ENCODE assay signal across 8 cellular contexts in the genomic region with DNA sequence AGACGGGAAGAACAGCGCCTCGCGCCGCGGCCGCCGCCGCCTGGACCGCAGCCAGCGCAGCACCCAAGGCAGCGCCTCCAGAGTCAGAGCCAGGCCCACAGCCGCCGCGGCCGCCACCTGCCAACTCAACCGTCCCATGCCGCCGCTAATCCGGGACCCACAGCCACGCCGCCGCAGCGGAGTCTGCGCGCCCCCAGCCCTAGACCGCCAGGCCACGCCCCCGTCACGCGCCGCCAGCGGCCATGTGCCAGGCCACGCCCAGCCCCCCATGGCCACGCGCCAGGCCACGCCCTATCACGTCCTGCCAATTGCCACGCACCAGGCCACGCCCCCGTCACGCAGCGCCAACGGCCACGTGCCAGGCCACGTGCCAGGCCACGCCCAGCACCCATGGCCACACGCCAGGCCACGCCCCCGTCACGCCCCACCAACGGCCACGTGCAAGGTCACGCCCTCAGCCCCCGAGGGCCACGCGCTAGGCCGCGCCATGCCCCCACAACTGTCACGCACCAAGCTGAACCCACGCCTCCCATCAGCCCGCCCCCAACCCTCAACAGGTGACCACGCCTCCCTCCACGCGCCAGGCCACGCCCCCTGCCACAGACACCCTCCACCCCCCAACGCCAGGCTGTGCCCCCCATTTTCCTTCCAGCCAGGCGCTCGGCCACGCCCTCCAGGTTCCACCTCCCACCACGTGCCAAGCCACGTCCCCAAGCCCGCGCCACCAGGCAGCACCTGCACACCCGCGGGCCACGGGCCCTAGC. TPM values are rescaled to one million over a fixed set of nuclear protein-coding genes. Genes with fewer than 3 reads are reported as not detected.
DNase-seq lines count a peak whose midpoint lies in the region; ATAC-seq lines count a peak whose summit lies in the region.

A gene with protein sequence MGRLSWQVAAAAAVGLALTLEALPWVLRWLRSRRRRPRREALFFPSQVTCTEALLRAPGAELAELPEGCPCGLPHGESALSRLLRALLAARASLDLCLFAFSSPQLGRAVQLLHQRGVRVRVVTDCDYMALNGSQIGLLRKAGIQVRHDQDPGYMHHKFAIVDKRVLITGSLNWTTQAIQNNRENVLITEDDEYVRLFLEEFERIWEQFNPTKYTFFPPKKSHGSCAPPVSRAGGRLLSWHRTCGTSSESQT (minus strand): TSS at position 185 of the 764 bp plus-strand sequence. CDS start 47 bp downstream, at position 138.

- H3K9me3 Mint-ChIP-seq in stimulated activated memory B cell treated with anti-CD40 and anti-IgM and Interleukin-4, amounts not matched to agents 10 μg/mL and 1 μg/mL and 100 μg/mL, for 72 hours: peaks cover 4% of the 10 kb centered on the region

- peak within 1 kb of the TSS; percentile 83 for H3K4me3 Mint-ChIP-seq in stimulated activated memory B cell treated with anti-CD40 and anti-IgM and Interleukin-4, amounts not matched to agents 10 μg/mL and 1 μg/mL and 100 μg/mL, for 72 hours

- H3K4me1 ChIP-seq in mucosa of rectum (ENCODE audit: control insufficient read depth in 2 of 2, insufficient read depth in 2 of 2, low read length in 2 of 2): peaks cover 28 to 32% of the 10 kb centered on the region in 2 donors

- H3K4me1 Mint-ChIP-seq in stimulated activated memory B cell treated with anti-CD40 and anti-IgM and Interleukin-4, amounts not matched to agents 10 μg/mL and 1 μg/mL and 100 μg/mL, for 72 hours: peaks cover 31% of the 10 kb centered on the region

- peak within 1 kb of the TSS; percentile 66 to 80 for H3K9ac ChIP-seq in mucosa of rectum (ENCODE audit: low read depth in 1 of 2, low read length in 2 of 2)

- H3K27ac ChIP-seq in mucosa of rectum (ENCODE audit: low read depth in 2 of 2, low read length in 2 of 2): peak within 1 kb of the TSS; percentile 77 to 78

- peak within 1 kb of the TSS; percentile 74 to 76 for H3K4me3 ChIP-seq in mucosa of rectum (ENCODE audit: low read length in 2 of 2)

- DNase-seq in NCI-H187 (lab: John Stamatoyannopoulos, UW) (peak; percentile 19 to 62), NCI-H187 treated with DMSO at 0.1 percent for 48 hours (lab: John Stamatoyannopoulos, UW) (no peak), NCI-H82 (lab: John Stamatoyannopoulos, UW) (peak; percentile 97), dermis microvascular lymphatic vessel endothelial cell (ENCODE audit: low read depth in 2 of 2) (peak; percentile 48 to 80)
- peak; percentile 84 to 85 for DNase-seq in activated CD4-positive, alpha-beta T cell treated with anti-CD3 and anti-CD28 coated beads, Interleukin-2, amount 50 U/mL, for 24 hours (ENCODE audit: low read depth in 1 of 2, low spot score in 1 of 2)

- no peaks in the 10 kb centered on the region for H3K9me3 ChIP-seq in mucosa of rectum (ENCODE audit: control insufficient read depth in 2 of 2, low read length in 2 of 2)

- H3K36me3 Mint-ChIP-seq in stimulated activated memory B cell treated with anti-CD40 and anti-IgM and Interleukin-4, amounts not matched to agents 10 μg/mL and 1 μg/mL and 100 μg/mL, for 72 hours: peaks cover 25% of the 10 kb centered on the region

- no peaks in the 10 kb centered on the region for H3K27me3 ChIP-seq in mucosa of rectum (ENCODE audit: control insufficient read depth in 2 of 2, insufficient read depth in 2 of 2, low read length in 2 of 2)

- peaks cover 0 to 3% of the 10 kb centered on the region in 2 donors for H3K36me3 ChIP-seq in mucosa of rectum (ENCODE audit: control insufficient read depth in 2 of 2, insufficient read depth in 2 of 2, low read length in 2 of 2)

- ATAC-seq in HG03280 (IDR thresholded peaks at IDR 0.05; ENCODE audit: unreplicated experiment): peak; percentile 54
- peak; percentile 89 for ATAC-seq in stimulated activated memory B cell treated with anti-CD40 and anti-IgM and Interleukin-4, amounts not matched to agents 10 μg/mL and 1 μg/mL and 100 μg/mL, for 72 hours

- H3K27ac Mint-ChIP-seq in stimulated activated memory B cell treated with anti-CD40 and anti-IgM and Interleukin-4, amounts not matched to agents 10 μg/mL and 1 μg/mL and 100 μg/mL, for 72 hours: peak within 1 kb of the TSS; percentile 82

- H3K27me3 Mint-ChIP-seq in stimulated activated memory B cell treated with anti-CD40 and anti-IgM and Interleukin-4, amounts not matched to agents 10 μg/mL and 1 μg/mL and 100 μg/mL, for 72 hours: no peaks in the 10 kb centered on the region

RNA-seq across cellular contexts. Expression of the gene that starts here (rescaled TPM):
- 0.90 and 1.4 TPM in 2 replicates for total RNA-seq in dermis microvascular lymphatic vessel endothelial cell
